16 cellular contexts compared by ENCODE assay signal in genomic region chr6:134714679-134715078, GRCh38.
DNase-seq lines count a peak whose midpoint lies in the region; ATAC-seq and TF ChIP-seq lines count a peak whose summit lies in the region.
"Had no signal": no experiment of that assay in that cellular context is flagged by ENCODE, and none has a peak within 500 bp of the region (broad histone marks: within the 10 kb centered on the region; RNA-seq: fewer than 3 reads in every experiment).

No MANE protein-coding gene starts in this region.

- no peak overlapping the region for H3K4me3 ChIP-seq in astrocyte of the spinal cord (ENCODE audit: low read depth, low read length)
- H3K4me3 ChIP-seq: BLaER1 treated with 17β-estradiol and CSF1 and Interleukin-3, amounts not matched to agents 10 nM and 100 nM; cardiac muscle cell; GM12878 had no signal

- ATAC-seq in HG03460 (IDR thresholded peaks at IDR 0.05; ENCODE audit: unreplicated experiment) (no peak), GM19324 (IDR thresholded peaks at IDR 0.05; ENCODE audit: low FRiP score, unreplicated experiment) (no peak)
- ATAC-seq: GM12878, HepG2 had no signal

- in situ Hi-C loops in astrocyte of the spinal cord (cut with HindIII; ENCODE audit: low sequenced_read_pairs): no loop called here

- DNase-seq in DMS79 (lab: John Stamatoyannopoulos, UW): peak; percentile 85
- DNase-seq in M059J (ENCODE audit: low read depth): peak; percentile 62
- DNase-seq in astrocyte of the spinal cord (ENCODE audit: low read depth, low spot score): peak; percentile 34
- peak; percentile 90 for DNase-seq in mucosa of gallbladder (ENCODE audit: low spot score)
- no peak for DNase-seq in AG20443 (ENCODE audit: low spot score)
- DNase-seq in stimulated activated CD4-positive, alpha-beta T cell treated with anti-CD3 and anti-CD28 coated beads, Interleukin-1b, Interleukin-23, amount 100 ng/mL, for 48 hours: no peak
- DNase-seq: activated CD4-positive, CD25-positive, alpha-beta regulatory T cell; activated T-cell treated with anti-CD3 and anti-CD28 coated beads, Interleukin-2, amount 50 U/mL, for 48 hours; NCI-H2107; spleen had no signal

- TF ChIP-seq CTCF in astrocyte of the spinal cord (IDR thresholded peaks at IDR 0.05; ENCODE audit: low read depth, low read length): no peak

Comparison
In these comparisons a context has a peak if more than half of its experiments do, and no peak if none do; other contexts are left out.
1. DNase-seq: peak in DMS79 (single experiment), M059J (single experiment), astrocyte of the spinal cord (single experiment) and mucosa of gallbladder (single experiment); none in AG20443 (single experiment) and stimulated activated CD4-positive, alpha-beta T cell treated with anti-CD3 and anti-CD28 coated beads, Interleukin-1b, Interleukin-23, amount 100 ng/mL, for 48 hours (single experiment).